Comparison of ENCODE assay signal across 26 cellular contexts in genomic region chr6:36969240-36969691, GRCh38. TPM values are rescaled to one million over a fixed set of nuclear protein-coding genes. Genes with fewer than 3 reads are reported as not detected.
DNase-seq lines count a peak whose midpoint lies in the region; ATAC-seq and TF ChIP-seq lines count a peak whose summit lies in the region.
"Had no signal": no experiment of that assay in that cellular context is flagged by ENCODE, and none has a peak within 500 bp of the region (broad histone marks: within the 10 kb centered on the region; RNA-seq: fewer than 3 reads in every experiment).

No MANE protein-coding gene starts in this region.

- DNase-seq in MCF 10A (ENCODE audit: unreplicated experiment) (no peak), mammary epithelial cell (no peak), esophagus squamous epithelium (lab: John Stamatoyannopoulos, UW) (no peak), mucosa of gallbladder (ENCODE audit: low spot score) (peak; percentile 70), upper lobe of right lung (peak; percentile 88), neural progenitor cell (ENCODE audit: low spot score) (no peak), A172 (ENCODE audit: low spot score) (no peak)
- DNase-seq: activated CD4-positive, alpha-beta T cell treated with anti-CD3 and anti-CD28 coated beads, Interleukin-2, amount 10 ng/mL, durations not matched to agents 24 days and 14 days; activated T-cell treated with anti-CD3 and anti-CD28 coated beads, Interleukin-2, amount 50 U/mL, for 24 hours; CD8-positive, alpha-beta memory T cell; DMS 273 treated with DMSO at 0.1 percent for 48 hours; effector CD8-positive, alpha-beta T cell; foreskin fibroblast; GOT3; heart right ventricle; IMR-90; naive B cell; NCI-H1092 treated with DMSO at 0.1 percent for 48 hours; NCI-H1930; NCI-H526 treated with DMSO at 0.1 percent for 48 hours; SJCRH30 had no signal

- POLR2A ChIA-PET in MCF 10A (lab: Yijun Ruan, JAX): interaction anchor here (0.7 to 2.9 kb wide), 6 partner anchors 10 to 77 kb away, joined by 3 to 19 read pairs (median 4); partner anchors contain the start of gene MTCH1

- in situ Hi-C loops in mammary epithelial cell (cut with MboI; ENCODE audit: low sequenced_read_pairs in 2 of 2): no loop called here

- no peaks in the 10 kb centered on the region for H3K9me3 ChIP-seq in mammary epithelial cell (replicated peaks; ENCODE audit: insufficient read depth, low read length)
- H3K9me3 ChIP-seq in esophagus squamous epithelium: no peaks in the 10 kb centered on the region
- no peaks in the 10 kb centered on the region for H3K9me3 ChIP-seq in upper lobe of right lung
- H3K9me3 ChIP-seq in neural progenitor cell (ENCODE audit: low read depth): no peaks in the 10 kb centered on the region
- H3K9me3 ChIP-seq: heart right ventricle, SJCRH30 had no signal

- no peaks in the 10 kb centered on the region for H3K27me3 Mint-ChIP-seq in MCF 10A (ENCODE audit: insufficient read depth, unreplicated experiment)
- H3K27me3 Mint-ChIP-seq in neural progenitor cell (ENCODE audit: insufficient read depth, low read depth): peaks cover 3% of the 10 kb centered on the region
- H3K27me3 Mint-ChIP-seq: activated CD4-positive, alpha-beta T cell treated with anti-CD3 and anti-CD28 coated beads, Interleukin-2, amount 10 ng/mL, durations not matched to agents 24 days and 14 days; activated T-cell treated with anti-CD3 and anti-CD28 coated beads, Interleukin-2, amount 50 U/mL, for 24 hours; brain; CD8-positive, alpha-beta memory T cell; naive B cell; progenitor cell of endocrine pancreas had no signal

- peaks cover 13% of the 10 kb centered on the region for H3K4me1 ChIP-seq in mammary epithelial cell (ENCODE audit: insufficient read depth, low read length)
- peaks cover 0 to 42% (median 23%) of the 10 kb centered on the region in 3 donors for H3K4me1 ChIP-seq in esophagus squamous epithelium
- peaks cover 5% of the 10 kb centered on the region for H3K4me1 ChIP-seq in upper lobe of right lung
- H3K4me1 ChIP-seq in neural progenitor cell: no peaks in the 10 kb centered on the region

- peak overlapping the region; percentile 23 for H3K27ac Mint-ChIP-seq in MCF 10A (ENCODE audit: low read depth, unreplicated experiment)
- H3K27ac Mint-ChIP-seq in neural progenitor cell: no peak overlapping the region
- H3K27ac Mint-ChIP-seq: activated CD4-positive, alpha-beta T cell treated with anti-CD3 and anti-CD28 coated beads, Interleukin-2, amount 10 ng/mL, durations not matched to agents 24 days and 14 days; activated T-cell treated with anti-CD3 and anti-CD28 coated beads, Interleukin-2, amount 50 U/mL, for 24 hours; progenitor cell of endocrine pancreas had no signal

- intact Hi-C loops in MCF 10A (cut with micrococcal nuclease): no loop called here
- intact Hi-C loops in mammary epithelial cell (cut with micrococcal nuclease): no loop called here
- intact Hi-C loops in esophagus squamous epithelium (cut with DNase I): no loop called here
- intact Hi-C loops in upper lobe of right lung (cut with DNase I): no loop called here

- H3K4me2 ChIP-seq in mammary epithelial cell (ENCODE audit: insufficient read depth, low read depth, low read length) (no peak overlapping the region), neural progenitor cell (no peak overlapping the region)

- no TSS peak for BruUV-seq in MCF 10A (replicated peaks; lab: Mats Ljungman, UMichigan)
- BruUV-seq in mammary epithelial cell (replicated peaks; lab: Mats Ljungman, UMichigan): no TSS peak

- ATAC-seq in upper lobe of right lung (peak; percentile 88), HG02840 (IDR thresholded peaks at IDR 0.05; ENCODE audit: low FRiP score, unreplicated experiment) (no peak)
- ATAC-seq: Panc1 had no signal

- H3K79me2 ChIP-seq in mammary epithelial cell (ENCODE audit: insufficient read depth, low read length): no peaks in the 10 kb centered on the region
- H3K79me2 ChIP-seq in neural progenitor cell (ENCODE audit: low read depth): no peaks in the 10 kb centered on the region

- H3K36me3 ChIP-seq in mammary epithelial cell (ENCODE audit: insufficient read depth, low read length) (peaks cover 22% of the 10 kb centered on the region), esophagus squamous epithelium (peaks cover 22 to 81% (median 50%) of the 10 kb centered on the region in 3 donors), upper lobe of right lung (peaks cover 80% of the 10 kb centered on the region), neural progenitor cell (no peaks in the 10 kb centered on the region)

- dilution Hi-C loops in mammary epithelial cell (cut with HindIII; ENCODE audit: low sequenced_read_pairs): no loop called here

- TF ChIP-seq POLR2A in esophagus squamous epithelium (IDR thresholded peaks at IDR 0.05): no peak

- no peaks in the 10 kb centered on the region for H4K20me1 ChIP-seq in mammary epithelial cell (ENCODE audit: insufficient read depth, low read length)
- H4K20me1 ChIP-seq in neural progenitor cell (ENCODE audit: low read depth): no peaks in the 10 kb centered on the region

- 59% methylated on average over 9 of the region's 14 CpGs for WGBS in mammary epithelial cell (ENCODE audit: low coverage, missing lambda C conversion rate)
- 51 to 75% methylated on average over 5 to 10 of the region's 14 CpGs for WGBS in esophagus squamous epithelium, 2 donors

- H3K27me3 ChIP-seq in mammary epithelial cell (ENCODE audit: insufficient read depth, low read length) (no peaks in the 10 kb centered on the region), esophagus squamous epithelium (no peaks in the 10 kb centered on the region), upper lobe of right lung (no peaks in the 10 kb centered on the region), neural progenitor cell (no peaks in the 10 kb centered on the region)
- H3K27me3 ChIP-seq: heart right ventricle, SJCRH30 had no signal

- peaks cover 6% of the 10 kb centered on the region for H3F3A ChIP-seq in neural progenitor cell (ENCODE audit: low read depth)

- H3K9me3 Mint-ChIP-seq in MCF 10A (ENCODE audit: unreplicated experiment): no peaks in the 10 kb centered on the region
- H3K9me3 Mint-ChIP-seq in neural progenitor cell: no peaks in the 10 kb centered on the region
- H3K9me3 Mint-ChIP-seq: activated CD4-positive, alpha-beta T cell treated with anti-CD3 and anti-CD28 coated beads, Interleukin-2, amount 10 ng/mL, durations not matched to agents 24 days and 14 days; activated T-cell treated with anti-CD3 and anti-CD28 coated beads, Interleukin-2, amount 50 U/mL, for 24 hours; brain; CD8-positive, alpha-beta memory T cell; naive B cell had no signal

- H3K27ac ChIP-seq in mammary epithelial cell (ENCODE audit: insufficient read depth, low read depth, low read length): no peak overlapping the region
- H3K27ac ChIP-seq in esophagus squamous epithelium: peak overlapping the region; percentile 15 to 78 (median 32)
- peak overlapping the region; percentile 65 for H3K27ac ChIP-seq in upper lobe of right lung
- H3K27ac ChIP-seq in neural progenitor cell: no peak overlapping the region
- H3K27ac ChIP-seq: SJCRH30 had no signal

- peaks cover 50% of the 10 kb centered on the region for H3K36me3 Mint-ChIP-seq in MCF 10A (ENCODE audit: insufficient read depth, unreplicated experiment)
- peaks cover 11% of the 10 kb centered on the region for H3K36me3 Mint-ChIP-seq in neural progenitor cell

- H3K9ac ChIP-seq in mammary epithelial cell (ENCODE audit: insufficient read depth, low read length): no peak overlapping the region
- H3K9ac ChIP-seq in neural progenitor cell: no peak overlapping the region

- CTCF ChIA-PET in MCF 10A (lab: Yijun Ruan, JAX): interaction anchor here (0.5 to 1.2 kb wide), 4 partner anchors 16 to 202 kb away, joined by 3 read pairs; no protein-coding TSS in a partner anchor
- CTCF ChIA-PET in mammary epithelial cell (lab: Charles Lee; ENCODE audit: low non-redundant PET): no interaction called here

- H3K4me3 ChIP-seq in mammary epithelial cell (replicated peaks in 1 of 3; ENCODE audit: insufficient read depth in 1 of 3, low read depth in 2 of 3, low read length in 3 of 3) (no peak overlapping the region), esophagus squamous epithelium (no peak overlapping the region), upper lobe of right lung (no peak overlapping the region), neural progenitor cell (no peak overlapping the region)
- H3K4me3 ChIP-seq: heart right ventricle, SJCRH30 had no signal

- H3K4me1 Mint-ChIP-seq in MCF 10A (ENCODE audit: insufficient read depth, unreplicated experiment) (peaks cover 18% of the 10 kb centered on the region), neural progenitor cell (peaks cover 3% of the 10 kb centered on the region)

- H2AFZ ChIP-seq in mammary epithelial cell (ENCODE audit: low read depth, low read length) (no peak overlapping the region), neural progenitor cell (replicated peaks) (no peak overlapping the region)

- no peak overlapping the region for H3K4me3 Mint-ChIP-seq in MCF 10A (ENCODE audit: unreplicated experiment)
- no peak overlapping the region for H3K4me3 Mint-ChIP-seq in neural progenitor cell
- H3K4me3 Mint-ChIP-seq: activated CD4-positive, alpha-beta T cell treated with anti-CD3 and anti-CD28 coated beads, Interleukin-2, amount 10 ng/mL, durations not matched to agents 24 days and 14 days; activated T-cell treated with anti-CD3 and anti-CD28 coated beads, Interleukin-2, amount 50 U/mL, for 24 hours; brain; CD8-positive, alpha-beta memory T cell had no signal

- TF ChIP-seq CTCF in MCF 10A (IDR thresholded peaks at IDR 0.05; ENCODE audit: unreplicated experiment) (no peak), mammary epithelial cell (conservative IDR thresholded peaks at IDR 0.05 in 1 of 2, IDR thresholded peaks at IDR 0.05 in 1 of 2; ENCODE audit: extremely low read depth in 1 of 2, insufficient read depth in 1 of 2, low read depth in 1 of 2, low read length in 2 of 2) (no peak), esophagus squamous epithelium (IDR thresholded peaks at IDR 0.05) (no peak), upper lobe of right lung (IDR thresholded peaks at IDR 0.05) (no peak), neural progenitor cell (IDR thresholded peaks at IDR 0.05) (no peak)

RNA-seq across cellular contexts. Expression of gene PI16, which starts 14.7 kb away (rescaled TPM):
- total RNA-seq in MCF 10A (2022) (not detected in 2 replicates), mammary epithelial cell (not detected), esophagus squamous epithelium (1 to 10 TPM; 1.0 to 8.4 (median 2.2) TPM), mucosa of gallbladder (16.2 TPM), upper lobe of right lung (3.4 TPM), neural progenitor cell (ENCODE audit: low replicate concordance) (0.06 TPM in 1 of 2 replicates, not detected in the other)
- not detected for polyA plus RNA-seq in mammary epithelial cell
- polyA minus RNA-seq in mammary epithelial cell: not detected
- 0.74 TPM in 1 of 2 replicates, not detected in the other for total RNA-seq in A172 (2014; rRNA removed; shearing (Covaris generic))
- total RNA-seq: activated CD4-positive, alpha-beta T cell treated with anti-CD3 and anti-CD28 coated beads, Interleukin-2, amount 10 ng/mL, durations not matched to agents 24 days and 14 days; epithelial cell of proximal tubule; IMR-90; progenitor cell of endocrine pancreas; SJCRH30 had no signal

RNA-seq across cellular contexts. Expression of gene MTCH1, which starts 16.7 kb away (rescaled TPM):
- total RNA-seq in MCF 10A (2022): 74.9 and 78.2 TPM in 2 replicates
- total RNA-seq in mammary epithelial cell: 100 to 1,000 TPM; 102 to 110 TPM
- 91.9 TPM for polyA plus RNA-seq in mammary epithelial cell
- 122 TPM for polyA minus RNA-seq in mammary epithelial cell
- 100 to 1,000 TPM; 101 to 153 (median 111) TPM for total RNA-seq in esophagus squamous epithelium
- 206 TPM for total RNA-seq in mucosa of gallbladder
- 194 TPM for total RNA-seq in upper lobe of right lung
- total RNA-seq in neural progenitor cell (ENCODE audit: low replicate concordance): 144 and 250 TPM in 2 replicates
- total RNA-seq in A172 (2014; rRNA removed; shearing (Covaris generic)): 189 and 200 TPM in 2 replicates

RNA-seq across cellular contexts. Expression of gene FGD2, which starts 36.2 kb away (rescaled TPM):
- not detected in 2 replicates for total RNA-seq in MCF 10A (2022)
- total RNA-seq in mammary epithelial cell: not detected
- not detected for polyA plus RNA-seq in mammary epithelial cell
- polyA minus RNA-seq in mammary epithelial cell: not detected
- 10 to 100 TPM in 1 of 4 donors, 1 to 10 TPM in 3; 2.6 to 13.4 (median 5.3) TPM for total RNA-seq in esophagus squamous epithelium
- 20.5 TPM for total RNA-seq in mucosa of gallbladder
- 56.9 TPM for total RNA-seq in upper lobe of right lung
- 0.06 and 0.12 TPM in 2 replicates for total RNA-seq in neural progenitor cell (ENCODE audit: low replicate concordance)
- total RNA-seq in A172 (2014; rRNA removed; shearing (Covaris generic)): not detected in 2 replicates
- total RNA-seq: epithelial cell of proximal tubule, IMR-90, progenitor cell of endocrine pancreas, SJCRH30 had no signal

Comparison
In these comparisons a context has a peak if more than half of its experiments do, and no peak if none do; other contexts are left out.
1. DNase-seq: peak in mucosa of gallbladder (single experiment) and upper lobe of right lung (single experiment); none in MCF 10A (single experiment), mammary epithelial cell (single experiment), esophagus squamous epithelium (single experiment), neural progenitor cell (single experiment) and A172 (single experiment).
2. H3K27ac ChIP-seq: peak in esophagus squamous epithelium (4 of 4) and upper lobe of right lung (single experiment); none in mammary epithelial cell (single experiment) and neural progenitor cell (single experiment).